18 cellular contexts compared by ENCODE assay signal in genomic region chrX:51569561-51569960, GRCh38. TPM values are rescaled to one million over a fixed set of nuclear protein-coding genes. Genes with fewer than 3 reads are reported as not detected.
DNase-seq lines count a peak whose midpoint lies in the region; ATAC-seq and TF ChIP-seq lines count a peak whose summit lies in the region.
"Had no signal": no experiment of that assay in that cellular context is flagged by ENCODE, and none has a peak within 500 bp of the region (broad histone marks: within the 10 kb centered on the region; RNA-seq: fewer than 3 reads in every experiment).

No MANE protein-coding gene starts in this region.

- no peak overlapping the region for H2AK5ac ChIP-seq in mesenchymal stem cell (ENCODE audit: low read length, severe bottlenecking)

- H4K91ac ChIP-seq in mesenchymal stem cell (ENCODE audit: low read length), result no peak overlapping the region

- H3K23ac ChIP-seq in mesenchymal stem cell (ENCODE audit: low read length in 2 of 2), result no peak overlapping the region

- H2BK5ac ChIP-seq in mesenchymal stem cell (ENCODE audit: low read depth, low read length, poor library complexity, severe bottlenecking), result no peak overlapping the region

- ATAC-seq in GM18867 (IDR thresholded peaks at IDR 0.05; ENCODE audit: unreplicated experiment), result no peak
- ATAC-seq: A549 had no signal

- no CpG with 5 or more reads among the region's 3 CpGs for WGBS in mesenchymal stem cell

- no peak overlapping the region for H2BK15ac ChIP-seq in mesenchymal stem cell (ENCODE audit: low read depth, poor library complexity, severe bottlenecking)

- H3K27ac ChIP-seq in mesenchymal stem cell (ENCODE audit: low read length, poor library complexity, severe bottlenecking), result no peak overlapping the region
- H3K27ac ChIP-seq: A549, KMS-11 had no signal

- H3K4me1 ChIP-seq in mesenchymal stem cell (ENCODE audit: control insufficient read depth, insufficient read depth, low read depth, low read length), result no peaks in the 10 kb centered on the region
- H3K4me1 ChIP-seq: A549 had no signal

- no peak overlapping the region for H3K14ac ChIP-seq in mesenchymal stem cell (ENCODE audit: low read length in 2 of 2)

- no peak overlapping the region for H4K8ac ChIP-seq in mesenchymal stem cell (ENCODE audit: low read length)

- no peaks in the 10 kb centered on the region for H3K36me3 ChIP-seq in mesenchymal stem cell (ENCODE audit: control insufficient read depth in 1 of 2, insufficient read depth in 2 of 2, low read depth in 1 of 2, low read length in 2 of 2)

- H3K18ac ChIP-seq in mesenchymal stem cell (ENCODE audit: low read depth in 1 of 2, low read length in 2 of 2), result no peak overlapping the region

- no peak overlapping the region for H3K4me2 ChIP-seq in mesenchymal stem cell (ENCODE audit: low read length, poor library complexity, severe bottlenecking)
- H3K4me2 ChIP-seq: A549, KMS-11 had no signal

- H2AFZ ChIP-seq in mesenchymal stem cell (ENCODE audit: low read depth, low read length), result no peak overlapping the region

- no peaks in the 10 kb centered on the region for H3K79me1 ChIP-seq in mesenchymal stem cell (replicated peaks; ENCODE audit: low read length, poor library complexity, severe bottlenecking)

- DNase-seq in ELR (ENCODE audit: low read depth), result peak; percentile 26
- peak; percentile 4 for DNase-seq in RKO (ENCODE audit: low spot score)
- peak; percentile 53 for DNase-seq in epithelial cell of esophagus (ENCODE audit: low read depth)
- peak; percentile 43 for DNase-seq in mesenchymal stem cell
- DNase-seq in DMS153 treated with DMSO at 0.1 percent for 48 hours (lab: John Stamatoyannopoulos, UW; ENCODE audit: unreplicated experiment), result no peak
- DNase-seq in T1000 (lab: John Stamatoyannopoulos, UW), result no peak
- DNase-seq in foreskin melanocyte, result no peak
- DNase-seq: CD4-positive, CD25-positive, alpha-beta regulatory T cell; DMS79; IMR-90; NCI-H1694 treated with DMSO at 0.1 percent for 48 hours; NCI-H446; NCI-H526; Right ventricle myocardium superior had no signal

- no peak for TF ChIP-seq CTCF in epithelial cell of esophagus (IDR thresholded peaks at IDR 0.05; ENCODE audit: insufficient read depth, low read depth, low read length, missing control alignments)

- no peak overlapping the region for H2BK120ac ChIP-seq in mesenchymal stem cell (ENCODE audit: low read depth, low read length)

- H3K27me3 ChIP-seq in mesenchymal stem cell (ENCODE audit: control insufficient read depth in 1 of 2, insufficient read depth in 1 of 2, low read length in 2 of 2), result peaks cover 0 to 26% of the 10 kb centered on the region in 2 experiments

- no peaks in the 10 kb centered on the region for H3K9me3 ChIP-seq in mesenchymal stem cell (ENCODE audit: control insufficient read depth, low read length)
- H3K9me3 ChIP-seq: A549 had no signal

- no peak overlapping the region for H3K4me3 ChIP-seq in epithelial cell of esophagus (ENCODE audit: low read length)
- no peak overlapping the region for H3K4me3 ChIP-seq in mesenchymal stem cell (ENCODE audit: insufficient read depth in 1 of 2, low read depth in 1 of 2, low read length in 2 of 2)
- H3K4me3 ChIP-seq: A549 had no signal

- no peak overlapping the region for H3K9ac ChIP-seq in mesenchymal stem cell (ENCODE audit: low read length)
- H3K9ac ChIP-seq: KMS-11 had no signal

- no peak overlapping the region for H2BK12ac ChIP-seq in mesenchymal stem cell (ENCODE audit: low read length in 2 of 2)

- H3K4ac ChIP-seq in mesenchymal stem cell (ENCODE audit: low read depth in 1 of 2, low read length in 2 of 2), result no peak overlapping the region

RNA-seq across cellular contexts. Expression of gene CENPVL3, which starts 49.2 kb away (rescaled TPM):
- polyA plus RNA-seq in mesenchymal stem cell (2013, experiment 1 of 2), result 0.26 TPM
- 0.16 TPM for polyA plus RNA-seq in mesenchymal stem cell (2013, experiment 2 of 2)
- polyA plus RNA-seq: BJ; CD4-positive, CD25-positive, alpha-beta regulatory T cell; IMR-90 had no signal

Comparison
In these comparisons a context has a peak if more than half of its experiments do, and no peak if none do; other contexts are left out.
1. DNase-seq: peak in ELR (single experiment), RKO (single experiment), epithelial cell of esophagus (single experiment) and mesenchymal stem cell (single experiment); none in DMS153 treated with DMSO at 0.1 percent for 48 hours (single experiment), T1000 (single experiment) and foreskin melanocyte (single experiment).